In genomic region chr1:102724741-102725140, GRCh38 we compare ENCODE assay signal across 36 cellular contexts.
"Had no signal": no experiment of that assay in that cellular context is flagged by ENCODE, and none has a peak within 500 bp of the region (broad histone marks: within the 10 kb centered on the region; RNA-seq: fewer than 3 reads in every experiment).

No MANE protein-coding gene starts in this region.

- H3K27me3 ChIP-seq: MG63 had no signal

- H3K36me3 ChIP-seq: MG63 had no signal

- H3K4me3 ChIP-seq: MG63 had no signal

- DNase-seq: Kasumi-1, MG63, MM.1S, MV-4-11, NCI-H1048, NCI-H1092, NCI-H1092 treated with DMSO at 0.1 percent for 48 hours, NCI-H1105, NCI-H1105 treated with DMSO at 0.1 percent for 48 hours, NCI-H1417, NCI-H1417 treated with DMSO at 0.1 percent for 48 hours, NCI-H1436, NCI-H1436 treated with DMSO at 0.1 percent for 48 hours, NCI-H146, NCI-H1694, NCI-H187, NCI-H187 treated with DMSO at 0.1 percent for 48 hours, NCI-H1930, NCI-H2029, NCI-H2029 treated with DMSO at 0.1 percent for 48 hours, NCI-H2081, NCI-H2081 treated with DMSO at 0.1 percent for 48 hours, NCI-H2107, NCI-H2171, NCI-H2171 treated with DMSO at 0.1 percent for 48 hours, NCI-H2227 treated with DMSO at 0.1 percent for 48 hours, NCI-H226, NCI-H345, NCI-H446, NCI-H446 treated with DMSO at 0.1 percent for 48 hours, NCI-H510A, NCI-H510A treated with DMSO at 0.1 percent for 48 hours, NCI-H524, NCI-H524 treated with DMSO at 0.1 percent for 48 hours, NCI-H526, NCI-H526 treated with DMSO at 0.1 percent for 48 hours had no signal
